8 cellular contexts compared by ENCODE assay signal in the genomic region with DNA sequence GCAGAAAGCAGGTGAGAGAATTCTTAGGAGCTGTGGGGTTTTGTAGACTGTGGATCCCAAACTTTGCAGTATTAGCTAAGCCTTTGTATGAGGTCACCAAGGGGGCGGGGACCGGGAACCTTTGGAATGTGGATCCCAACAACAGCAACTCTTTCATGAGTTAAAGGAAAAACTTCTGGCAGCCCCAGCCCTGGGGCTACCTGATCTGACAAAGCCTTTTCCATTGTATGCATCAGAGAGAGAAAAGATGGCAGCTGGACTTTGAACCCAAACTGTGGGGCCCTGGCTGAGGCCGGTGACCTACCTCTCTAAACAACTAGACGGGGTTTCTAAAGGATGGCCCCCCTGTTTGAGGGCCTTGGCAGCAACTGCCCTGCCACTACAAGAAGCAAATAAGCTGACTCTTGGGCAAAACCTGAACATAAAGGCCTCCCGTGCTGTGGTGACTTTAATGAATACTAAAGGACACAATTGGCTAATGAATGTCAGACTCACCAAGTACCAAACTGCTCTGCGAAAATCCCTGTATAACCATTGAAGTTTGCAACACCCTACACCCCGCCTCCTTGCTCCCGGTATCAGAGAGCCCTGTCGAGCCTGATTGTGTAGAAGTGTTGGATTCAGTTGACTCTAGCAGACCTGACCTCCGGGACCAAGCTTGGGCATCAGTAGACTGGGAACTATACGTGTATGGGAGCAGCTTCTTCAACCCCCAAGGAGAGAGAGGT.
DNase-seq lines count a peak whose midpoint lies in the region; ATAC-seq and TF ChIP-seq lines count a peak whose summit lies in the region.
"Not testable (repeated sequence)": the region's sequence is repeated elsewhere in the genome, so short reads cannot be mapped to it uniquely, and the experiment has no call there.

No MANE protein-coding gene starts in this region.

- not testable (repeated sequence) for H3K27me3 Mint-ChIP-seq in activated CD8-positive, alpha-beta memory T cell treated with anti-CD3 and anti-CD28 coated beads, Interleukin-2, amount 10 ng/mL, durations not matched to agents 7 days and 5 days; nephron (ENCODE audit: low read depth); stimulated activated naive B cell treated with anti-CD40 and anti-IgM and Interleukin-4, amounts not matched to agents 10 μg/mL and 1 μg/mL and 100 μg/mL, for 72 hours

- H3K27ac Mint-ChIP-seq in activated CD8-positive, alpha-beta memory T cell treated with anti-CD3 and anti-CD28 coated beads, Interleukin-2, amount 10 ng/mL, durations not matched to agents 7 days and 5 days = peak overlapping the region; percentile 44
- peak overlapping the region in 2 of 3 experiments; percentile 51 to 80 for H3K27ac Mint-ChIP-seq in nephron
- H3K27ac Mint-ChIP-seq in stimulated activated naive B cell treated with anti-CD40 and anti-IgM and Interleukin-4, amounts not matched to agents 10 μg/mL and 1 μg/mL and 100 μg/mL, for 72 hours = peak overlapping the region; percentile 44

- 47 to 59% methylated on average over 5 to 11 of the region's 11 CpGs for WGBS in body of pancreas, 2 donors

- H3K27me3 ChIP-seq in KMS-11 (ENCODE audit: insufficient read depth, low read depth); body of pancreas: not testable (repeated sequence)

- CTCF ChIA-PET in activated CD8-positive, alpha-beta memory T cell treated with anti-CD3 and anti-CD28 coated beads, Interleukin-2, amount 10 ng/mL, durations not matched to agents 7 days and 5 days (lab: Charles Lee) = interaction anchor here (0.6 kb wide), 1 partner anchor 24 kb away, joined by 3 read pairs; no protein-coding TSS in a partner anchor

- H3K4me1 ChIP-seq in KMS-11 (ENCODE audit: low read depth, poor library complexity, severe bottlenecking); body of pancreas: not testable (repeated sequence)

- peaks cover 13% of the 10 kb centered on the region for H3K4me1 Mint-ChIP-seq in activated CD8-positive, alpha-beta memory T cell treated with anti-CD3 and anti-CD28 coated beads, Interleukin-2, amount 10 ng/mL, durations not matched to agents 7 days and 5 days
- H3K4me1 Mint-ChIP-seq in nephron = not testable (repeated sequence)
- peaks cover 4 to 10% of the 10 kb centered on the region in 2 donors for H3K4me1 Mint-ChIP-seq in stimulated activated naive B cell treated with anti-CD40 and anti-IgM and Interleukin-4, amounts not matched to agents 10 μg/mL and 1 μg/mL and 100 μg/mL, for 72 hours

- TF ChIP-seq POLR2A in body of pancreas (IDR thresholded peaks at IDR 0.05) = not testable (repeated sequence)

- not testable (repeated sequence) for H3K4me2 ChIP-seq in KMS-11

- not testable (repeated sequence) for ATAC-seq in activated CD8-positive, alpha-beta memory T cell treated with anti-CD3 and anti-CD28 coated beads, Interleukin-2, amount 10 ng/mL, durations not matched to agents 7 days and 5 days; body of pancreas; stimulated activated naive B cell treated with anti-CD40 and anti-IgM and Interleukin-4, amounts not matched to agents 10 μg/mL and 1 μg/mL and 100 μg/mL, for 72 hours (replicated peaks)

- H3K9me3 Mint-ChIP-seq in activated CD8-positive, alpha-beta memory T cell treated with anti-CD3 and anti-CD28 coated beads, Interleukin-2, amount 10 ng/mL, durations not matched to agents 7 days and 5 days (ENCODE audit: low read depth); stimulated activated naive B cell treated with anti-CD40 and anti-IgM and Interleukin-4, amounts not matched to agents 10 μg/mL and 1 μg/mL and 100 μg/mL, for 72 hours: not testable (repeated sequence)
- peaks cover 11% of the 10 kb centered on the region for H3K9me3 Mint-ChIP-seq in nephron

- H3K9ac ChIP-seq in KMS-11 = not testable (repeated sequence)

- H4K20me1 ChIP-seq in KMS-11 (ENCODE audit: insufficient read depth) = not testable (repeated sequence)

- not testable (repeated sequence) for H3K4me3 Mint-ChIP-seq in activated CD8-positive, alpha-beta memory T cell treated with anti-CD3 and anti-CD28 coated beads, Interleukin-2, amount 10 ng/mL, durations not matched to agents 7 days and 5 days; nephron; stimulated activated naive B cell treated with anti-CD40 and anti-IgM and Interleukin-4, amounts not matched to agents 10 μg/mL and 1 μg/mL and 100 μg/mL, for 72 hours

- not testable (repeated sequence) for H3K9me3 ChIP-seq in body of pancreas

- H2AFZ ChIP-seq in KMS-11 (ENCODE audit: low read depth) = peak overlapping the region; percentile 6; the same call in 1 of the 2 replicates

- not testable (repeated sequence) for H3K36me3 ChIP-seq in KMS-11 (ENCODE audit: insufficient read depth); body of pancreas (replicated peaks in 1 of 2; ENCODE audit: insufficient read depth in 1 of 2, low read depth in 2 of 2)

- intact Hi-C loops in body of pancreas (cut with DNase I) = not testable (repeated sequence)

- peak; percentile 48 for DNase-seq in EL
- DNase-seq in RPMI7951 (ENCODE audit: low read depth) = peak; percentile 10
- not testable (repeated sequence) for DNase-seq in activated CD8-positive, alpha-beta memory T cell treated with anti-CD3 and anti-CD28 coated beads, Interleukin-2, amount 10 ng/mL, durations not matched to agents 7 days and 5 days; stimulated activated naive B cell treated with anti-CD40 and anti-IgM and Interleukin-4, amounts not matched to agents 10 μg/mL and 1 μg/mL and 100 μg/mL, for 72 hours
- DNase-seq in body of pancreas = peak; percentile 37 to 65 (median 51)
- peak; percentile 66 for DNase-seq in islet precursor cell

- H3K79me2 ChIP-seq in KMS-11 (ENCODE audit: insufficient read depth, low read depth) = not testable (repeated sequence)

- not testable (repeated sequence) for TF ChIP-seq CTCF in KMS-11 (conservative IDR thresholded peaks at IDR 0.05; ENCODE audit: low read depth, low read length); body of pancreas (IDR thresholded peaks at IDR 0.05); nephron (IDR thresholded peaks at IDR 0.05; ENCODE audit: unreplicated experiment in 3 of 3)

- H3K27ac ChIP-seq in KMS-11 = not testable (repeated sequence)
- peak overlapping the region in 2 of 4 donors; percentile 8 to 31 for H3K27ac ChIP-seq in body of pancreas

- not testable (repeated sequence) for H3K36me3 Mint-ChIP-seq in activated CD8-positive, alpha-beta memory T cell treated with anti-CD3 and anti-CD28 coated beads, Interleukin-2, amount 10 ng/mL, durations not matched to agents 7 days and 5 days; nephron (ENCODE audit: low read depth); stimulated activated naive B cell treated with anti-CD40 and anti-IgM and Interleukin-4, amounts not matched to agents 10 μg/mL and 1 μg/mL and 100 μg/mL, for 72 hours

- not testable (repeated sequence) for H3K4me3 ChIP-seq in KMS-11 (IDR thresholded peaks at IDR 0.05; ENCODE audit: insufficient read depth, low read depth, low read length); body of pancreas
